ENCODE assay signal across 22 cellular contexts in genomic region chr3:164539215-164539614, GRCh38.
"Had no signal": no experiment of that assay in that cellular context is flagged by ENCODE, and none has a peak within 500 bp of the region (broad histone marks: within the 10 kb centered on the region; RNA-seq: fewer than 3 reads in every experiment).

No MANE protein-coding gene starts in this region.

- H3K9me3 ChIP-seq: esophagus muscularis mucosa, mucosa of descending colon, stomach, testis had no signal

- H3K36me3 ChIP-seq: esophagus muscularis mucosa, stomach had no signal

- H3K4me3 Mint-ChIP-seq: activated CD8-positive, alpha-beta T cell treated with anti-CD3 and anti-CD28 coated beads, Interleukin-2, amount 10 ng/mL, durations not matched to agents 7 days and 5 days; activated naive CD8-positive, alpha-beta T cell; activated T-cell treated with anti-CD3 and anti-CD28 coated beads, Interleukin-2, amount 50 U/mL, for 72 hours; brain; central memory CD8-positive, alpha-beta T cell; naive thymus-derived CD4-positive, alpha-beta T cell; WTC11 had no signal

- H3K27ac Mint-ChIP-seq: activated CD8-positive, alpha-beta T cell treated with anti-CD3 and anti-CD28 coated beads, Interleukin-2, amount 10 ng/mL, durations not matched to agents 7 days and 5 days; activated naive CD8-positive, alpha-beta T cell; activated T-cell treated with anti-CD3 and anti-CD28 coated beads, Interleukin-2, amount 50 U/mL, for 72 hours; brain; naive thymus-derived CD4-positive, alpha-beta T cell; WTC11 had no signal

- H3K4me1 Mint-ChIP-seq: brain; central memory CD8-positive, alpha-beta T cell; naive thymus-derived CD4-positive, alpha-beta T cell; WTC11 had no signal

- H3K36me3 Mint-ChIP-seq: activated naive CD8-positive, alpha-beta T cell; brain; naive thymus-derived CD4-positive, alpha-beta T cell; WTC11 had no signal

- H3K27me3 Mint-ChIP-seq: activated naive CD8-positive, alpha-beta T cell; brain; central memory CD8-positive, alpha-beta T cell; naive thymus-derived CD4-positive, alpha-beta T cell had no signal

- H3K4me1 ChIP-seq: esophagus muscularis mucosa, stomach, testis had no signal

- H3K9me3 Mint-ChIP-seq: brain had no signal

- H3K27me3 ChIP-seq: esophagus muscularis mucosa, hepatocyte, stomach, testis had no signal

- FAIRE-seq: urothelium cell line had no signal

- DNase-seq: activated CD4-positive, alpha-beta T cell treated with anti-CD3 and anti-CD28 coated beads for 48 hours; activated CD8-positive, alpha-beta memory T cell treated with anti-CD3 and anti-CD28 coated beads, Interleukin-2, amount 50 U/mL, for 4 hours; activated CD8-positive, alpha-beta T cell treated with anti-CD3 and anti-CD28 coated beads, Interleukin-2, amount 10 ng/mL, durations not matched to agents 7 days and 5 days; activated gamma-delta T cell; activated T-cell treated with anti-CD3 and anti-CD28 coated beads, Interleukin-2, amount 50 U/mL, for 72 hours; amygdala; effector CD4-positive, alpha-beta T cell; islet precursor cell; mucosa of descending colon; naive thymus-derived CD4-positive, alpha-beta T cell; stimulated activated CD4-positive, alpha-beta T cell treated with anti-CD3 and anti-CD28 coated beads, Interleukin-1b, Interleukin-23, amount 100 ng/mL, for 48 hours; stomach; testis had no signal

- H3K27ac ChIP-seq: coronary artery, esophagus muscularis mucosa, hepatocyte, stomach, testis had no signal

- ATAC-seq: activated CD8-positive, alpha-beta T cell treated with anti-CD3 and anti-CD28 coated beads, Interleukin-2, amount 10 ng/mL, durations not matched to agents 7 days and 5 days; activated T-cell treated with anti-CD3 and anti-CD28 coated beads, Interleukin-2, amount 50 U/mL, for 72 hours; left lobe of liver; mucosa of descending colon; naive thymus-derived CD4-positive, alpha-beta T cell; WTC11 had no signal

- H3K4me3 ChIP-seq: coronary artery, esophagus muscularis mucosa, hepatocyte, mucosa of descending colon, stomach, testis had no signal
